8 cellular contexts compared by ENCODE assay signal in the genomic region with DNA sequence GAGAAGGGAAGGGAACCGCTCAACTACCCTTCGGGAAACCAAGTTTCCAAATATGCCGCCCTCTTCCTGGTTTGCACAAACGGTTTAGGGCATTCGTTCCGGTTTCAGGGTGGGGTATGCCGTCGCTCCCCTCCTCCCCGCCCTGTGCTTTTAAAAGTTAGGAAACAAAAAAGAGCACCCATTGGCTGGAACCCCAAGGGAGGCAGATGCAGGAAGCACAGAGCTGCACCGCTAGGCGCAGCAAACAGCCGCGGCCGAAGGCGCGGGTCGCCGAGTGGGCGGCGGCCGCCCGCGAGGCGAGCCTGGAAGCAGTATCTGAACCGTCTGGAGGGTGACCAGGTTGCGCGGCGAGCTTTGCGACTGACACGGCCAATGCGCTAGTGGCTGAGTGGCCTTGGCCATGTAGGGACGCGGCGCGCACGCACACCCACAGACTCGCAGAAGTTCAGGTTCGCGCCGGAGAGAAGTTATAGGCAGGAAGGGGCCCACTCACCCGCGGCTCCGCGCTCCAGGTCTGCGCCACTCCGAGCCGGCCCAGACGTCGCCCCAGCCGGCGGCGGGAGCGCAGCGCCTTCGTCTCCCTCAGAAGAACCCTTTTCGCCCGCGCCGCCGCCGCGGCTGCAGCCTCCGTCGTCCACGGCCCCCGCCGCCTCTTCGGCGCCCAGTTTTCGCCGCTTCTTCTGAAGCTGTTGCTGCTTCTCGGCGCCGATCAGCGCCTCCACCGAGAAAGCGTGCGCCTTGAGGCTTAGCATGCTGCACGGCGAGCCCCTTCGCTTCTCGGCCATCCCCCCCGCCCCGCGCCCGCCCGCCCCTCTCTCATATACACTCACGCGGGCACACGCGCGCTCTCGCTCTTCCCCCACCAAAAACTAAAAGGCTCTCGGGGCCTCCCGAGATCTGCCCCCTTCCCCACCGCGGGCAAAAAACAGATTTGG. TPM values are rescaled to one million over a fixed set of nuclear protein-coding genes. Genes with fewer than 3 reads are reported as not detected.
DNase-seq lines count a peak whose midpoint lies in the region; TF ChIP-seq lines count a peak whose summit lies in the region.

No MANE protein-coding gene starts in this region.

- 10 to 17% methylated on average over 6 to 14 of the region's 97 CpGs for WGBS in esophagus squamous epithelium, 2 donors

- TF ChIP-seq CTCF in esophagus squamous epithelium (IDR thresholded peaks at IDR 0.05): no peak

- H3K36me3 ChIP-seq in esophagus squamous epithelium: no peaks in the 10 kb centered on the region
- no peaks in the 10 kb centered on the region for H3K36me3 ChIP-seq in neuron (ENCODE audit: insufficient read depth, low read length)

- H3K4me1 ChIP-seq in esophagus squamous epithelium (peaks cover 0 to 27% (median 0%) of the 10 kb centered on the region in 3 donors), neuron (ENCODE audit: insufficient read depth, low read length) (peaks cover 3% of the 10 kb centered on the region)

- in situ Hi-C loops in SK-MEL-5 (cut with HindIII; ENCODE audit: low pct_unique_long_range_greater_than_20kb, low sequenced_read_pairs) (no loop called here), KBM-7 (cut with MboI; ENCODE audit: low pct_unique_long_range_greater_than_20kb, low sequenced_read_pairs) (no loop called here)

- peak overlapping the region; percentile 81 for H2AFZ ChIP-seq in neuron (ENCODE audit: low read depth, low read length)

- peaks cover 0 to 98% (median 28%) of the 10 kb centered on the region in 4 donors for H3K27me3 ChIP-seq in esophagus squamous epithelium
- peaks cover 74% of the 10 kb centered on the region for H3K27me3 ChIP-seq in neuron (ENCODE audit: insufficient read depth, low read length)

- TF ChIP-seq POLR2A in esophagus squamous epithelium (IDR thresholded peaks at IDR 0.05): peak in 2 of 4 donors; percentile 63 to 64

- H3K27ac ChIP-seq in esophagus squamous epithelium: peak overlapping the region; percentile 74 to 93 (median 88)

- peaks cover 0 to 10% (median 6%) of the 10 kb centered on the region in 3 donors for H3K9me3 ChIP-seq in esophagus squamous epithelium
- H3K9me3 ChIP-seq in neuron (ENCODE audit: low read length): peaks cover 8% of the 10 kb centered on the region

- DNase-seq in GM04504 (ENCODE audit: low read depth): peak; percentile 76
- DNase-seq in SK-MEL-5 (ENCODE audit: low read depth, low spot score): peak; percentile 76
- no peak for DNase-seq in esophagus squamous epithelium (lab: John Stamatoyannopoulos, UW)
- no peak for DNase-seq in KBM-7
- DNase-seq in stimulated activated CD4-positive, alpha-beta T cell treated with anti-CD3 and anti-CD28 coated beads, Interleukin-2, amount 100 ng/mL, for 24 hours: no peak
- DNase-seq in A172 (ENCODE audit: low spot score): no peak
- DNase-seq in NCI-H2196 (lab: John Stamatoyannopoulos, UW; ENCODE audit: unreplicated experiment): no peak

- intact Hi-C loops in esophagus squamous epithelium (cut with DNase I): no loop called here

- H3K4me3 ChIP-seq in esophagus squamous epithelium: peak overlapping the region; percentile 25 to 68 (median 53)
- peak overlapping the region; percentile 53 for H3K4me3 ChIP-seq in neuron (ENCODE audit: low read length)

RNA-seq across cellular contexts. Expression of a gene that starts 0.7 kb away (rescaled TPM):
- total RNA-seq in SK-MEL-5 (2014; rRNA removed; shearing (Covaris generic)): 10.1 and 13.4 TPM in 2 replicates
- 13.7 and 19.8 TPM in 2 replicates for polyA plus RNA-seq in SK-MEL-5 (2015; cell fraction: cytosol; rRNA removed)
- 42.4 and 51.4 TPM in 2 replicates for polyA plus RNA-seq in SK-MEL-5 (2015; cell fraction: nucleus; rRNA removed)
- total RNA-seq in esophagus squamous epithelium: 1 to 10 TPM in 2 of 4 donors, under 1 TPM in 2; 0.15 to 4.4 (median 1.9) TPM
- not detected in 2 replicates for total RNA-seq in A172 (2014; rRNA removed; shearing (Covaris generic))

Comparison
In these comparisons a context has a peak if more than half of its experiments do, and no peak if none do; other contexts are left out.
1. DNase-seq: peak in GM04504 (single experiment) and SK-MEL-5 (single experiment); none in esophagus squamous epithelium (single experiment), KBM-7 (single experiment), stimulated activated CD4-positive, alpha-beta T cell treated with anti-CD3 and anti-CD28 coated beads, Interleukin-2, amount 100 ng/mL, for 24 hours (0 of 2), A172 (single experiment) and NCI-H2196 (single experiment).